In genomic region chr9:114746591-114746990, GRCh38 we compare ENCODE assay signal across 18 cellular contexts. TPM values are rescaled to one million over a fixed set of nuclear protein-coding genes. Genes with fewer than 3 reads are reported as not detected.
DNase-seq lines count a peak whose midpoint lies in the region; TF ChIP-seq lines count a peak whose summit lies in the region.
"Had no signal": no experiment of that assay in that cellular context is flagged by ENCODE, and none has a peak within 500 bp of the region (broad histone marks: within the 10 kb centered on the region; RNA-seq: fewer than 3 reads in every experiment).

No MANE protein-coding gene starts in this region.

- TF ChIP-seq CTCF in brain (conservative IDR thresholded peaks at IDR 0.05): no peak
- TF ChIP-seq CTCF in osteocyte (IDR thresholded peaks at IDR 0.05): no peak
- no peak for TF ChIP-seq CTCF in CD14-positive monocyte (IDR thresholded peaks at IDR 0.05)

- H3K27ac Mint-ChIP-seq in brain (peak overlapping the region in 3 of 5 experiments; percentile 58 to 78 (median 69)), osteocyte (ENCODE audit: unreplicated experiment) (peak overlapping the region; percentile 68), CD14-positive monocyte (no peak overlapping the region)
- H3K27ac Mint-ChIP-seq: activated B cell treated with CpG ODN at 0.5 μM for 24 hours; mesothelial cell of epicardium; stimulated activated naive B cell treated with anti-CD40 and anti-IgM and Interleukin-4, amounts not matched to agents 10 μg/mL and 1 μg/mL and 100 μg/mL, for 72 hours; T-helper 17 cell had no signal

- intact Hi-C loops in CD14-positive monocyte (cut with micrococcal nuclease): no loop called here

- H3K4me1 Mint-ChIP-seq in brain: peaks cover 28% of the 10 kb centered on the region
- peaks cover 30% of the 10 kb centered on the region for H3K4me1 Mint-ChIP-seq in osteocyte (ENCODE audit: unreplicated experiment)
- H3K4me1 Mint-ChIP-seq in CD14-positive monocyte: peaks cover 16% of the 10 kb centered on the region
- H3K4me1 Mint-ChIP-seq: activated B cell treated with CpG ODN at 0.5 μM for 24 hours had no signal

- peaks cover 0 to 6% (median 0%) of the 10 kb centered on the region in 5 experiments for H3K9me3 Mint-ChIP-seq in brain
- no peaks in the 10 kb centered on the region for H3K9me3 Mint-ChIP-seq in osteocyte (ENCODE audit: unreplicated experiment)
- H3K9me3 Mint-ChIP-seq in CD14-positive monocyte: no peaks in the 10 kb centered on the region
- H3K9me3 Mint-ChIP-seq: activated B cell treated with CpG ODN at 0.5 μM for 24 hours; stimulated activated naive B cell treated with anti-CD40 and anti-IgM and Interleukin-4, amounts not matched to agents 10 μg/mL and 1 μg/mL and 100 μg/mL, for 72 hours had no signal

- H3K27me3 Mint-ChIP-seq in brain: peaks cover 9% of the 10 kb centered on the region
- peaks cover 2% of the 10 kb centered on the region for H3K27me3 Mint-ChIP-seq in osteocyte (ENCODE audit: unreplicated experiment)
- peaks cover 2 to 3% (median 2%) of the 10 kb centered on the region in 3 donors for H3K27me3 Mint-ChIP-seq in CD14-positive monocyte (ENCODE audit: low read depth in 3 of 3)
- H3K27me3 Mint-ChIP-seq: activated B cell treated with CpG ODN at 0.5 μM for 24 hours, T-helper 17 cell had no signal

- no peak overlapping the region for H3K4me3 Mint-ChIP-seq in brain
- no peak overlapping the region for H3K4me3 Mint-ChIP-seq in osteocyte (ENCODE audit: unreplicated experiment)
- no peak overlapping the region for H3K4me3 Mint-ChIP-seq in CD14-positive monocyte
- H3K4me3 Mint-ChIP-seq: activated B cell treated with CpG ODN at 0.5 μM for 24 hours; mesothelial cell of epicardium; stimulated activated naive B cell treated with anti-CD40 and anti-IgM and Interleukin-4, amounts not matched to agents 10 μg/mL and 1 μg/mL and 100 μg/mL, for 72 hours; T-helper 17 cell had no signal

- H3K36me3 Mint-ChIP-seq in brain: no peaks in the 10 kb centered on the region
- H3K36me3 Mint-ChIP-seq in osteocyte (ENCODE audit: unreplicated experiment): no peaks in the 10 kb centered on the region
- H3K36me3 Mint-ChIP-seq in CD14-positive monocyte: peaks cover 0 to 2% of the 10 kb centered on the region in 2 donors
- H3K36me3 Mint-ChIP-seq: mesothelial cell of epicardium; stimulated activated naive B cell treated with anti-CD40 and anti-IgM and Interleukin-4, amounts not matched to agents 10 μg/mL and 1 μg/mL and 100 μg/mL, for 72 hours had no signal

- DNase-seq in NCI-H2107 treated with DMSO at 0.1 percent for 48 hours (lab: John Stamatoyannopoulos, UW; ENCODE audit: unreplicated experiment) (peak; percentile 26), NCI-H2107 (lab: John Stamatoyannopoulos, UW) (no peak), NCI-H1092 treated with DMSO at 0.1 percent for 48 hours (lab: John Stamatoyannopoulos, UW) (peak; percentile 53), osteocyte (ENCODE audit: extremely low spot score, unreplicated experiment) (no peak), A172 (ENCODE audit: low spot score) (no peak), germinal center (ENCODE audit: low spot score) (no peak), CD14-positive monocyte (ENCODE audit: low spot score) (no peak)
- DNase-seq: activated B cell treated with CpG ODN at 0.5 μM for 24 hours; kidney glomerular epithelial cell; MM.1S; NCI-H446; SHP77 treated with DMSO at 0.1 percent for 48 hours; stimulated activated naive B cell treated with anti-CD40 and anti-IgM and Interleukin-4, amounts not matched to agents 10 μg/mL and 1 μg/mL and 100 μg/mL, for 72 hours; T-helper 17 cell; trophoblast cell had no signal

RNA-seq across cellular contexts. Expression of gene TNFSF15, which starts 59.2 kb away (rescaled TPM):
- polyA plus RNA-seq in brain (ENCODE audit: insufficient read depth, low read depth, low replicate concordance) (0.08 TPM), CD14-positive monocyte (under 1 TPM; 0.07 to 0.11 TPM)
- 0.56 and 0.73 TPM in 2 replicates for total RNA-seq in osteocyte
- 0.12 and 0.14 TPM in 2 replicates for total RNA-seq in A172 (2014; rRNA removed; shearing (Covaris generic))
- total RNA-seq: G401 had no signal

Comparison
In these comparisons a context has a peak if more than half of its experiments do, and no peak if none do; other contexts are left out.
1. DNase-seq: peak in NCI-H2107 treated with DMSO at 0.1 percent for 48 hours (single experiment) and NCI-H1092 treated with DMSO at 0.1 percent for 48 hours (single experiment); none in NCI-H2107 (single experiment), osteocyte (single experiment), A172 (single experiment), germinal center (single experiment) and CD14-positive monocyte (single experiment).
2. H3K27ac Mint-ChIP-seq: peak in brain (3 of 5) and osteocyte (single experiment); none in CD14-positive monocyte (0 of 7).